8 cellular contexts compared by ENCODE assay signal in the genomic region with DNA sequence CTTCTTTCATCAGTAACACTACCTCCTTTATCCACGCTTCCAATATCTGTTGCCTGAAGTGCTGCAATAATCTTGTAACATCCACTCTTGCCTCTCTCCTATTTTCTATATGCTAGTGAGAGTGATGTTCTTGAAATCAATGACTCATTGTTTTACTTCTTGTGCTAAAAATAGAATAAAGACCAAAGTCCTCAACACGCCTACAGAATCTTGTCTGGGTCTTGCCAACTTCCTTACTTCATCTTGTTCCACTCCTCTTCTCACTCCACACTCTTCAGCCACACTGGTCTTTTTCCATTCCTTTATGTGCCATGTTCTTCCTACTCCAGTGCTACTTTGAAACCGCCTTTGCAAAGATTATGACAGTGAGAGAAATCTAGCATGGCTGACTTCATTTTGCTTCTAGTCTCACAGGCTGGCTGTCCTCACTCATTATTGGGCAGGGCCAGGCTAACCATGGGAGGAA.
A peak's percentile ranks its signal among the peaks of the same experiment; 100 is the strongest.
DNase-seq lines count a peak whose midpoint lies in the region; ATAC-seq lines count a peak whose summit lies in the region.
"Had no signal": no experiment of that assay in that cellular context is flagged by ENCODE, and none has a peak within 500 bp of the region (broad histone marks: within the 10 kb centered on the region; RNA-seq: fewer than 3 reads in every experiment).

No MANE protein-coding gene starts in this region.

- no peak overlapping the region for H3K9ac ChIP-seq in skeletal muscle satellite cell (ENCODE audit: low read depth, low read length)
- H3K9ac ChIP-seq in Karpas-422 (ENCODE audit: low read length), result no peak overlapping the region

- H3K36me3 ChIP-seq in skeletal muscle satellite cell (ENCODE audit: insufficient read depth, low read length) (no peaks in the 10 kb centered on the region), Karpas-422 (ENCODE audit: insufficient read depth, low read length) (no peaks in the 10 kb centered on the region)
- H3K36me3 ChIP-seq: thyroid gland had no signal

- H3K9me3 ChIP-seq in skeletal muscle satellite cell (replicated peaks; ENCODE audit: low read length) (no peaks in the 10 kb centered on the region), Karpas-422 (ENCODE audit: low read length) (no peaks in the 10 kb centered on the region)
- H3K9me3 ChIP-seq: thyroid gland had no signal

- H3K4me2 ChIP-seq in skeletal muscle satellite cell (ENCODE audit: low read length), result peak overlapping the region; percentile 37
- no peak overlapping the region for H3K4me2 ChIP-seq in Karpas-422 (ENCODE audit: low read depth, low read length, poor library complexity, severe bottlenecking)

- DNase-seq in amniotic stem cell (lab: John Stamatoyannopoulos, UW) (peak; percentile 27), Karpas-422 (no peak), substantia nigra (lab: John Stamatoyannopoulos, UW) (no peak), cerebellar cortex (ENCODE audit: low spot score) (no peak)
- DNase-seq: thyroid gland had no signal

- no peaks in the 10 kb centered on the region for H3K9me2 ChIP-seq in Karpas-422 (replicated peaks; ENCODE audit: insufficient read depth, low read length)

- H4K20me1 ChIP-seq in Karpas-422 (ENCODE audit: insufficient read depth, low read depth, low read length), result no peaks in the 10 kb centered on the region

- H3K79me2 ChIP-seq in Karpas-422 (ENCODE audit: low read length), result no peaks in the 10 kb centered on the region

- H3K4me3 ChIP-seq in skeletal muscle satellite cell (ENCODE audit: low read length) (peak overlapping the region; percentile 13), Karpas-422 (ENCODE audit: low read length) (no peak overlapping the region)
- H3K4me3 ChIP-seq: thyroid gland had no signal

- peak; percentile 84 for ATAC-seq in GM19351 (IDR thresholded peaks at IDR 0.05; ENCODE audit: unreplicated experiment)
- peak; percentile 55 for ATAC-seq in HG03103 (IDR thresholded peaks at IDR 0.05; ENCODE audit: low read depth, unreplicated experiment)

- no peaks in the 10 kb centered on the region for H3K27me3 ChIP-seq in skeletal muscle satellite cell (ENCODE audit: control insufficient read depth, insufficient read depth, low read length)
- H3K27me3 ChIP-seq in Karpas-422 (ENCODE audit: low read length), result 0 out of 2 replicates have a peak, but pooled peaks cover 9% of the 10 kb centered on the region
- H3K27me3 ChIP-seq: thyroid gland had no signal

- H3K27ac ChIP-seq in Karpas-422 (ENCODE audit: low read length) (no peak overlapping the region), substantia nigra (ENCODE audit: low read depth, low read length, poor library complexity, severe bottlenecking) (no peak overlapping the region)
- H3K27ac ChIP-seq: thyroid gland had no signal

- H2AFZ ChIP-seq in Karpas-422 (ENCODE audit: low read length), result no peak overlapping the region

- peaks cover 47% of the 10 kb centered on the region for H3K4me1 ChIP-seq in skeletal muscle satellite cell (ENCODE audit: control insufficient read depth, insufficient read depth, low read length)
- peaks cover 6% of the 10 kb centered on the region for H3K4me1 ChIP-seq in Karpas-422 (ENCODE audit: low read length)
